Comparison of ENCODE assay signal across 1 cellular context in genomic region chr5:174045470-174046025, GRCh38.
TF ChIP-seq lines count a peak whose summit lies in the region.

NSG2 (plus strand) TSS chr5:174045706; CDS start chr5:174046756, 1,050 bp downstream.

TF ChIP-seq in GM12878, 131 proteins besides CTCF, POLR2A, EP300 and RAD21 (continued from another document and continues in another):
- TF ChIP-seq, protein P1, sequence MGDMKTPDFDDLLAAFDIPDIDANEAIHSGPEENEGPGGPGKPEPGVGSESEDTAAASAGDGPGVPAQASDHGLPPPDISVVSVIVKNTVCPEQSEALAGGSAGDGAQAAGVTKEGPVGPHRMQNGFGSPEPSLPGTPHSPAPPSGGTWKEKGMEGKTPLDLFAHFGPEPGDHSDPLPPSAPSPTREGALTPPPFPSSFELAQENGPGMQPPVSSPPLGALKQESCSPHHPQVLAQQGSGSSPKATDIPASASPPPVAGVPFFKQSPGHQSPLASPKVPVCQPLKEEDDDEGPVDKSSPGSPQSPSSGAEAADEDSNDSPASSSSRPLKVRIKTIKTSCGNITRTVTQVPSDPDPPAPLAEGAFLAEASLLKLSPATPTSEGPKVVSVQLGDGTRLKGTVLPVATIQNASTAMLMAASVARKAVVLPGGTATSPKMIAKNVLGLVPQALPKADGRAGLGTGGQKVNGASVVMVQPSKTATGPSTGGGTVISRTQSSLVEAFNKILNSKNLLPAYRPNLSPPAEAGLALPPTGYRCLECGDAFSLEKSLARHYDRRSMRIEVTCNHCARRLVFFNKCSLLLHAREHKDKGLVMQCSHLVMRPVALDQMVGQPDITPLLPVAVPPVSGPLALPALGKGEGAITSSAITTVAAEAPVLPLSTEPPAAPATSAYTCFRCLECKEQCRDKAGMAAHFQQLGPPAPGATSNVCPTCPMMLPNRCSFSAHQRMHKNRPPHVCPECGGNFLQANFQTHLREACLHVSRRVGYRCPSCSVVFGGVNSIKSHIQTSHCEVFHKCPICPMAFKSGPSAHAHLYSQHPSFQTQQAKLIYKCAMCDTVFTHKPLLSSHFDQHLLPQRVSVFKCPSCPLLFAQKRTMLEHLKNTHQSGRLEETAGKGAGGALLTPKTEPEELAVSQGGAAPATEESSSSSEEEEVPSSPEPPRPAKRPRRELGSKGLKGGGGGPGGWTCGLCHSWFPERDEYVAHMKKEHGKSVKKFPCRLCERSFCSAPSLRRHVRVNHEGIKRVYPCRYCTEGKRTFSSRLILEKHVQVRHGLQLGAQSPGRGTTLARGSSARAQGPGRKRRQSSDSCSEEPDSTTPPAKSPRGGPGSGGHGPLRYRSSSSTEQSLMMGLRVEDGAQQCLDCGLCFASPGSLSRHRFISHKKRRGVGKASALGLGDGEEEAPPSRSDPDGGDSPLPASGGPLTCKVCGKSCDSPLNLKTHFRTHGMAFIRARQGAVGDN (IDR thresholded peaks at IDR 0.05) = no peak
- TF ChIP-seq SMARCA5 (IDR thresholded peaks at IDR 0.05) = no peak
- TF ChIP-seq CHD1 (IDR thresholded peaks at IDR 0.05; ENCODE audit: low read depth, low read length) = no peak
- TF ChIP-seq IRF5 (IDR thresholded peaks at IDR 0.05; ENCODE audit: borderline replicate concordance) = no peak
- TF ChIP-seq BCL3 (IDR thresholded peaks at IDR 0.05; ENCODE audit: borderline replicate concordance, insufficient read depth, low read depth, low read length, poor library complexity, severe bottlenecking) = no peak
- no peak for TF ChIP-seq E2F8 (IDR thresholded peaks at IDR 0.05; ENCODE audit: low read depth, partially characterized antibody)
- peak; percentile 75; the same call in 1 of the 2 replicates for TF ChIP-seq MXI1 (IDR thresholded peaks at IDR 0.05; ENCODE audit: low read depth, low read length)
- TF ChIP-seq PAX5 (IDR thresholded peaks at IDR 0.05; ENCODE audit: borderline replicate concordance, low read depth, low read length) = no peak
- TF ChIP-seq, protein P2, sequence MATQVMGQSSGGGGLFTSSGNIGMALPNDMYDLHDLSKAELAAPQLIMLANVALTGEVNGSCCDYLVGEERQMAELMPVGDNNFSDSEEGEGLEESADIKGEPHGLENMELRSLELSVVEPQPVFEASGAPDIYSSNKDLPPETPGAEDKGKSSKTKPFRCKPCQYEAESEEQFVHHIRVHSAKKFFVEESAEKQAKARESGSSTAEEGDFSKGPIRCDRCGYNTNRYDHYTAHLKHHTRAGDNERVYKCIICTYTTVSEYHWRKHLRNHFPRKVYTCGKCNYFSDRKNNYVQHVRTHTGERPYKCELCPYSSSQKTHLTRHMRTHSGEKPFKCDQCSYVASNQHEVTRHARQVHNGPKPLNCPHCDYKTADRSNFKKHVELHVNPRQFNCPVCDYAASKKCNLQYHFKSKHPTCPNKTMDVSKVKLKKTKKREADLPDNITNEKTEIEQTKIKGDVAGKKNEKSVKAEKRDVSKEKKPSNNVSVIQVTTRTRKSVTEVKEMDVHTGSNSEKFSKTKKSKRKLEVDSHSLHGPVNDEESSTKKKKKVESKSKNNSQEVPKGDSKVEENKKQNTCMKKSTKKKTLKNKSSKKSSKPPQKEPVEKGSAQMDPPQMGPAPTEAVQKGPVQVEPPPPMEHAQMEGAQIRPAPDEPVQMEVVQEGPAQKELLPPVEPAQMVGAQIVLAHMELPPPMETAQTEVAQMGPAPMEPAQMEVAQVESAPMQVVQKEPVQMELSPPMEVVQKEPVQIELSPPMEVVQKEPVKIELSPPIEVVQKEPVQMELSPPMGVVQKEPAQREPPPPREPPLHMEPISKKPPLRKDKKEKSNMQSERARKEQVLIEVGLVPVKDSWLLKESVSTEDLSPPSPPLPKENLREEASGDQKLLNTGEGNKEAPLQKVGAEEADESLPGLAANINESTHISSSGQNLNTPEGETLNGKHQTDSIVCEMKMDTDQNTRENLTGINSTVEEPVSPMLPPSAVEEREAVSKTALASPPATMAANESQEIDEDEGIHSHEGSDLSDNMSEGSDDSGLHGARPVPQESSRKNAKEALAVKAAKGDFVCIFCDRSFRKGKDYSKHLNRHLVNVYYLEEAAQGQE (IDR thresholded peaks at IDR 0.05; ENCODE audit: low read depth, low read length) = peak; percentile 94
- TF ChIP-seq WRNIP1 (IDR thresholded peaks at IDR 0.05; ENCODE audit: borderline replicate concordance, low read depth, low read length) = no peak
- no peak for TF ChIP-seq SIX5 (IDR thresholded peaks at IDR 0.05; ENCODE audit: low read depth, low read length, severe bottlenecking)
- TF ChIP-seq YBX1 (IDR thresholded peaks at IDR 0.05) = no peak
- TF ChIP-seq CBX3 (IDR thresholded peaks at IDR 0.05; ENCODE audit: borderline replicate concordance, low read depth) = no peak
- no peak for TF ChIP-seq ZNF622 (IDR thresholded peaks at IDR 0.05)
- TF ChIP-seq ATF7 (IDR thresholded peaks at IDR 0.05; ENCODE audit: low read depth) = no peak
- no peak for TF ChIP-seq BMI1 (IDR thresholded peaks at IDR 0.05; ENCODE audit: borderline replicate concordance)
- TF ChIP-seq ZNF24 (IDR thresholded peaks at IDR 0.05) = no peak
- no peak for TF ChIP-seq JUNB (IDR thresholded peaks at IDR 0.05)
- TF ChIP-seq NR2C1 (IDR thresholded peaks at IDR 0.05) = no peak
- TF ChIP-seq SREBF1 (IDR thresholded peaks at IDR 0.05; ENCODE audit: low read length) = no peak
- TF ChIP-seq SP1 (IDR thresholded peaks at IDR 0.05; ENCODE audit: low read depth, low read length) = no peak
- no peak for TF ChIP-seq PRDM15 (CRISPR knock-in tag; IDR thresholded peaks at IDR 0.05)
- no peak for TF ChIP-seq RFX5 (IDR thresholded peaks at IDR 0.05; ENCODE audit: low read depth, low read length)
- no peak for TF ChIP-seq TCF3 (IDR thresholded peaks at IDR 0.05; ENCODE audit: borderline replicate concordance, insufficient read depth, low read depth, low read length)
- no peak; the same call in 1 of the 2 replicates for TF ChIP-seq LARP7 (IDR thresholded peaks at IDR 0.05)
- TF ChIP-seq NFIC (IDR thresholded peaks at IDR 0.05; ENCODE audit: low read depth, low read length) = no peak
- no peak for TF ChIP-seq NRF1 (conservative IDR thresholded peaks at IDR 0.05; ENCODE audit: low read depth, low read length)
- peak; percentile 87 for TF ChIP-seq YY1 (IDR thresholded peaks at IDR 0.05; ENCODE audit: low read depth, low read length)
- TF ChIP-seq EGR1 (IDR thresholded peaks at IDR 0.05; ENCODE audit: borderline replicate concordance in 1 of 2, low read depth in 2 of 2, low read length in 2 of 2) = 0 out of 3 replicates have a peak, but pooled peaks of 1 of the 2 experiments have one; percentile 22
- no peak for TF ChIP-seq STAT1 (conservative IDR thresholded peaks at IDR 0.05)
- no peak for TF ChIP-seq HDAC6 (IDR thresholded peaks at IDR 0.05; ENCODE audit: unreplicated experiment)
- no peak for TF ChIP-seq EED (IDR thresholded peaks at IDR 0.05; ENCODE audit: low read depth)
- TF ChIP-seq ZNF207 (IDR thresholded peaks at IDR 0.05; ENCODE audit: borderline replicate concordance) = no peak
- TF ChIP-seq SMAD1 (IDR thresholded peaks at IDR 0.05; ENCODE audit: low read depth, partially characterized antibody) = no peak
- no peak for TF ChIP-seq RBBP5 (conservative IDR thresholded peaks at IDR 0.05)
- no peak for TF ChIP-seq BCL11A (IDR thresholded peaks at IDR 0.05; ENCODE audit: low read depth, low read length)
- no peak for TF ChIP-seq GATAD2B (conservative IDR thresholded peaks at IDR 0.05; ENCODE audit: low read depth)
- TF ChIP-seq HCFC1 (IDR thresholded peaks at IDR 0.05; ENCODE audit: low read length) = no peak
- TF ChIP-seq, protein P3, sequence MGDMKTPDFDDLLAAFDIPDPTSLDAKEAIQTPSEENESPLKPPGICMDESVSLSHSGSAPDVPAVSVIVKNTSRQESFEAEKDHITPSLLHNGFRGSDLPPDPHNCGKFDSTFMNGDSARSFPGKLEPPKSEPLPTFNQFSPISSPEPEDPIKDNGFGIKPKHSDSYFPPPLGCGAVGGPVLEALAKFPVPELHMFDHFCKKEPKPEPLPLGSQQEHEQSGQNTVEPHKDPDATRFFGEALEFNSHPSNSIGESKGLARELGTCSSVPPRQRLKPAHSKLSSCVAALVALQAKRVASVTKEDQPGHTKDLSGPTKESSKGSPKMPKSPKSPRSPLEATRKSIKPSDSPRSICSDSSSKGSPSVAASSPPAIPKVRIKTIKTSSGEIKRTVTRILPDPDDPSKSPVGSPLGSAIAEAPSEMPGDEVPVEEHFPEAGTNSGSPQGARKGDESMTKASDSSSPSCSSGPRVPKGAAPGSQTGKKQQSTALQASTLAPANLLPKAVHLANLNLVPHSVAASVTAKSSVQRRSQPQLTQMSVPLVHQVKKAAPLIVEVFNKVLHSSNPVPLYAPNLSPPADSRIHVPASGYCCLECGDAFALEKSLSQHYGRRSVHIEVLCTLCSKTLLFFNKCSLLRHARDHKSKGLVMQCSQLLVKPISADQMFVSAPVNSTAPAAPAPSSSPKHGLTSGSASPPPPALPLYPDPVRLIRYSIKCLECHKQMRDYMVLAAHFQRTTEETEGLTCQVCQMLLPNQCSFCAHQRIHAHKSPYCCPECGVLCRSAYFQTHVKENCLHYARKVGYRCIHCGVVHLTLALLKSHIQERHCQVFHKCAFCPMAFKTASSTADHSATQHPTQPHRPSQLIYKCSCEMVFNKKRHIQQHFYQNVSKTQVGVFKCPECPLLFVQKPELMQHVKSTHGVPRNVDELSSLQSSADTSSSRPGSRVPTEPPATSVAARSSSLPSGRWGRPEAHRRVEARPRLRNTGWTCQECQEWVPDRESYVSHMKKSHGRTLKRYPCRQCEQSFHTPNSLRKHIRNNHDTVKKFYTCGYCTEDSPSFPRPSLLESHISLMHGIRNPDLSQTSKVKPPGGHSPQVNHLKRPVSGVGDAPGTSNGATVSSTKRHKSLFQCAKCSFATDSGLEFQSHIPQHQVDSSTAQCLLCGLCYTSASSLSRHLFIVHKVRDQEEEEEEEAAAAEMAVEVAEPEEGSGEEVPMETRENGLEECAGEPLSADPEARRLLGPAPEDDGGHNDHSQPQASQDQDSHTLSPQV (IDR thresholded peaks at IDR 0.05) = no peak
- TF ChIP-seq TCF7 (IDR thresholded peaks at IDR 0.05; ENCODE audit: borderline replicate concordance) = no peak
- TF ChIP-seq BHLHE40 (IDR thresholded peaks at IDR 0.05; ENCODE audit: borderline replicate concordance in 1 of 2, low read depth in 2 of 2, low read length in 1 of 2) = peak; percentile 33 to 71; a peak in 2 of 4 replicates
- no peak for TF ChIP-seq MTA3 (IDR thresholded peaks at IDR 0.05; ENCODE audit: borderline replicate concordance, low read length)
- TF ChIP-seq FOXM1 (IDR thresholded peaks at IDR 0.05; ENCODE audit: low read depth, low read length) = no peak
- no peak for TF ChIP-seq ZZZ3 (IDR thresholded peaks at IDR 0.05; ENCODE audit: control insufficient read depth, insufficient read length, low read depth)
- TF ChIP-seq HDAC2 (IDR thresholded peaks at IDR 0.05) = no peak
